In genomic region chr2:180987146-180987545, GRCh38 we compare ENCODE assay signal across 29 cellular contexts.
"Had no signal": no experiment of that assay in that cellular context is flagged by ENCODE, and none has a peak within 500 bp of the region (broad histone marks: within the 10 kb centered on the region; RNA-seq: fewer than 3 reads in every experiment).

No MANE protein-coding gene starts in this region.

- H3K27me3 ChIP-seq: esophagus muscularis mucosa, foreskin keratinocyte, gastroesophageal sphincter, heart right ventricle, left lung, ovary, right lobe of liver, stomach, thyroid gland, vagina had no signal

- H3K27ac Mint-ChIP-seq: mesothelial cell of epicardium; natural killer cell treated with Interleukin-12 subunit alpha and Interleukin-12 subunit beta and Interleukin-15 and Interleukin-18, amount 100 ng/mL, for 72 hours; stimulated activated effector memory CD8-positive, alpha-beta T cell treated with anti-CD3 and anti-CD28 coated beads, Interleukin-12 subunit alpha, Interleukin-12 subunit beta, amount 100 ng/mL, for 72 hours had no signal

- H3K4me3 ChIP-seq: coronary artery, esophagus muscularis mucosa, gastroesophageal sphincter, heart right ventricle, left lung, mucosa of descending colon, ovary, right lobe of liver, stomach, thyroid gland, vagina had no signal

- H3K36me3 ChIP-seq: esophagus muscularis mucosa, gastroesophageal sphincter, left lung, ovary, right lobe of liver, thyroid gland, vagina had no signal

- H3K9me3 Mint-ChIP-seq: mesothelial cell of epicardium; naive B cell; natural killer cell treated with Interleukin-12 subunit alpha and Interleukin-12 subunit beta and Interleukin-15 and Interleukin-18, amount 100 ng/mL, for 72 hours; stimulated activated effector memory CD8-positive, alpha-beta T cell treated with anti-CD3 and anti-CD28 coated beads, Interleukin-12 subunit alpha, Interleukin-12 subunit beta, amount 100 ng/mL, for 72 hours had no signal

- H3K27ac ChIP-seq: coronary artery, esophagus muscularis mucosa, foreskin keratinocyte, gastroesophageal sphincter, heart right ventricle, left lung, ovary, right lobe of liver, stomach, thyroid gland, vagina had no signal

- H3K27me3 Mint-ChIP-seq: naive B cell; natural killer cell treated with Interleukin-12 subunit alpha and Interleukin-12 subunit beta and Interleukin-15 and Interleukin-18, amount 100 ng/mL, for 72 hours had no signal

- H3K4me3 Mint-ChIP-seq: mesothelial cell of epicardium; naive B cell; natural killer cell treated with Interleukin-12 subunit alpha and Interleukin-12 subunit beta and Interleukin-15 and Interleukin-18, amount 100 ng/mL, for 72 hours; stimulated activated effector memory CD8-positive, alpha-beta T cell treated with anti-CD3 and anti-CD28 coated beads, Interleukin-12 subunit alpha, Interleukin-12 subunit beta, amount 100 ng/mL, for 72 hours had no signal

- ATAC-seq: foreskin keratinocyte; gastroesophageal sphincter; heart right ventricle; left cardiac atrium; left lung; mucosa of descending colon; natural killer cell treated with Interleukin-12 subunit alpha and Interleukin-12 subunit beta and Interleukin-15 and Interleukin-18, amount 100 ng/mL, for 72 hours; right lobe of liver; stimulated activated effector memory CD8-positive, alpha-beta T cell treated with anti-CD3 and anti-CD28 coated beads, Interleukin-12 subunit alpha, Interleukin-12 subunit beta, amount 100 ng/mL, for 72 hours had no signal

- DNase-seq: dermis blood vessel endothelial cell; effector memory CD4-positive, alpha-beta T cell; foreskin keratinocyte; heart right ventricle; hippocampal formation; left cardiac atrium; left lung; mesenchymal stem cell; mucosa of descending colon; naive B cell; nucleus accumbens; ovary; posterior cingulate gyrus; right lobe of liver; small intestine; stimulated activated CD4-positive, alpha-beta T cell treated with anti-CD3 and anti-CD28 coated beads, Interleukin-12 subunit alpha, Interleukin-12 subunit beta, amount 100 ng/mL, for 4 hours; stimulated activated CD4-positive, alpha-beta T cell treated with anti-CD3 and anti-CD28 coated beads, Interleukin-1b, Interleukin-23, amount 100 ng/mL, for 48 hours; stimulated activated CD4-positive, alpha-beta T cell treated with anti-CD3 and anti-CD28 coated beads, Interleukin-4, amount 100 ng/mL, for 24 hours; stimulated activated naive CD4-positive, alpha-beta T cell treated with Interleukin-2 at 50 U/mL for 16 hours; stomach; thyroid gland; trophoblast cell had no signal
